In genomic region chr4:110516106-110516922, GRCh38 we compare ENCODE assay signal across 8 cellular contexts. TPM values are rescaled to one million over a fixed set of nuclear protein-coding genes. Genes with fewer than 3 reads are reported as not detected.
DNase-seq lines count a peak whose midpoint lies in the region; ATAC-seq and TF ChIP-seq lines count a peak whose summit lies in the region.

No MANE protein-coding gene starts in this region.

- ATAC-seq in HG03378 (IDR thresholded peaks at IDR 0.05; ENCODE audit: unreplicated experiment) = peak; percentile 93
- peak; percentile 91 for ATAC-seq in naive thymus-derived CD4-positive, alpha-beta T cell
- peak; percentile 89 for ATAC-seq in stimulated activated effector memory CD8-positive, alpha-beta T cell treated with anti-CD3 and anti-CD28 coated beads, Interleukin-12 subunit alpha, Interleukin-12 subunit beta, amount 100 ng/mL, for 72 hours

- no peak overlapping the region for H3K27ac ChIP-seq in BLaER1
- peak overlapping the region; percentile 58 for H3K27ac ChIP-seq in naive thymus-derived CD4-positive, alpha-beta T cell (ENCODE audit: low read depth, low read length)

- peaks cover 1 to 13% (median 5%) of the 10 kb centered on the region in 5 donors for H3K27me3 Mint-ChIP-seq in naive thymus-derived CD4-positive, alpha-beta T cell

- H3K27me3 ChIP-seq in BLaER1 = no peaks in the 10 kb centered on the region
- no peaks in the 10 kb centered on the region for H3K27me3 ChIP-seq in naive thymus-derived CD4-positive, alpha-beta T cell (ENCODE audit: control insufficient read depth in 2 of 2, insufficient read depth in 2 of 2, low read length in 2 of 2)

- peak overlapping the region in 8 of 9 donors; percentile 7 to 79 (median 29) for H3K27ac Mint-ChIP-seq in naive thymus-derived CD4-positive, alpha-beta T cell
- peak overlapping the region; percentile 80 for H3K27ac Mint-ChIP-seq in stimulated activated effector memory CD8-positive, alpha-beta T cell treated with anti-CD3 and anti-CD28 coated beads, Interleukin-12 subunit alpha, Interleukin-12 subunit beta, amount 100 ng/mL, for 72 hours

- DNase-seq in GM19238 (ENCODE audit: insufficient read length, low spot score) (peak; percentile 9), NOMO-1 treated with DMSO at 0.1 percent for 48 hours (lab: John Stamatoyannopoulos, UW; ENCODE audit: unreplicated experiment) (peak; percentile 62), epithelial cell of proximal tubule (ENCODE audit: low read depth) (no peak)
- DNase-seq in activated CD8-positive, alpha-beta memory T cell treated with anti-CD3 and anti-CD28 coated beads, Interleukin-2, amount 50 U/mL, for 4 hours = peak; percentile 77
- peak; percentile 29 to 67 (median 61) for DNase-seq in naive thymus-derived CD4-positive, alpha-beta T cell
- peak; percentile 52 to 75 for DNase-seq in stimulated activated effector memory CD8-positive, alpha-beta T cell treated with anti-CD3 and anti-CD28 coated beads, Interleukin-12 subunit alpha, Interleukin-12 subunit beta, amount 100 ng/mL, for 72 hours (ENCODE audit: low spot score in 2 of 2)

- peak; percentile 89 for TF ChIP-seq CTCF in epithelial cell of proximal tubule (conservative IDR thresholded peaks at IDR 0.05; ENCODE audit: low read depth, low read length)

- CTCF ChIA-PET in naive thymus-derived CD4-positive, alpha-beta T cell (lab: Charles Lee) = interaction anchor here (0.7 to 7.2 kb wide), 10 partner anchors 12 to 535 kb away, joined by 3 to 111 read pairs (median 4); no protein-coding TSS in a partner anchor

- peaks cover 10% of the 10 kb centered on the region; the same call in 1 of the 2 replicates for H3K4me1 ChIP-seq in BLaER1
- peaks cover 0 to 5% of the 10 kb centered on the region in 2 donors for H3K4me1 ChIP-seq in naive thymus-derived CD4-positive, alpha-beta T cell (ENCODE audit: control insufficient read depth in 2 of 2, insufficient read depth in 2 of 2, low read length in 2 of 2)

- intact Hi-C loops in naive thymus-derived CD4-positive, alpha-beta T cell (cut with micrococcal nuclease) = loop anchor here (1.0 to 10.0 kb wide), 8 partner anchors 172 to 1862 kb away; partner anchors contain the start of genes ELOVL6 (in 2 of the 2), GAR1 (in 1 of the 2) and OSTC (in 1 of the 2)

- H3K4me3 ChIP-seq in BLaER1 (peak overlapping the region; percentile 69), epithelial cell of proximal tubule (ENCODE audit: low read depth, low read length) (peak overlapping the region; percentile 52)
- H3K4me3 ChIP-seq in naive thymus-derived CD4-positive, alpha-beta T cell (ENCODE audit: low read length) = peak overlapping the region; percentile 66

- peak overlapping the region; percentile 63 for H3K4me2 ChIP-seq in BLaER1

- no peaks in the 10 kb centered on the region for H4K20me1 ChIP-seq in BLaER1

- no peaks in the 10 kb centered on the region for H3K36me3 ChIP-seq in BLaER1
- no peaks in the 10 kb centered on the region for H3K36me3 ChIP-seq in naive thymus-derived CD4-positive, alpha-beta T cell (ENCODE audit: control insufficient read depth in 2 of 3, insufficient read depth in 3 of 3, low read length in 3 of 3)

- no peaks in the 10 kb centered on the region for H3K36me3 Mint-ChIP-seq in naive thymus-derived CD4-positive, alpha-beta T cell
- no peaks in the 10 kb centered on the region for H3K36me3 Mint-ChIP-seq in stimulated activated effector memory CD8-positive, alpha-beta T cell treated with anti-CD3 and anti-CD28 coated beads, Interleukin-12 subunit alpha, Interleukin-12 subunit beta, amount 100 ng/mL, for 72 hours

- peaks cover 7 to 16% (median 11%) of the 10 kb centered on the region in 7 donors for H3K4me1 Mint-ChIP-seq in naive thymus-derived CD4-positive, alpha-beta T cell
- H3K4me1 Mint-ChIP-seq in stimulated activated effector memory CD8-positive, alpha-beta T cell treated with anti-CD3 and anti-CD28 coated beads, Interleukin-12 subunit alpha, Interleukin-12 subunit beta, amount 100 ng/mL, for 72 hours = peaks cover 17% of the 10 kb centered on the region

- no peaks in the 10 kb centered on the region for H3K9me3 ChIP-seq in BLaER1
- H3K9me3 ChIP-seq in naive thymus-derived CD4-positive, alpha-beta T cell (ENCODE audit: control insufficient read depth in 2 of 3, low read length in 3 of 3) = no peaks in the 10 kb centered on the region

- no peaks in the 10 kb centered on the region for H3K9me3 Mint-ChIP-seq in naive thymus-derived CD4-positive, alpha-beta T cell
- no peaks in the 10 kb centered on the region for H3K9me3 Mint-ChIP-seq in stimulated activated effector memory CD8-positive, alpha-beta T cell treated with anti-CD3 and anti-CD28 coated beads, Interleukin-12 subunit alpha, Interleukin-12 subunit beta, amount 100 ng/mL, for 72 hours

- H3K9ac ChIP-seq in BLaER1 = peak overlapping the region; percentile 68

- POLR2A ChIA-PET in naive thymus-derived CD4-positive, alpha-beta T cell (lab: Charles Lee) = no interaction called here

- H3K4me3 Mint-ChIP-seq in naive thymus-derived CD4-positive, alpha-beta T cell = peak overlapping the region; percentile 84 to 99 (median 91)
- H3K4me3 Mint-ChIP-seq in stimulated activated effector memory CD8-positive, alpha-beta T cell treated with anti-CD3 and anti-CD28 coated beads, Interleukin-12 subunit alpha, Interleukin-12 subunit beta, amount 100 ng/mL, for 72 hours = peak overlapping the region; percentile 80

RNA-seq across cellular contexts. Expression of gene ENPEP, which starts 40.4 kb away (rescaled TPM):
- 0.36 and 6.0 TPM in 2 replicates for total RNA-seq in epithelial cell of proximal tubule
- under 1 TPM in 1 of 5 experiments, not detected in 4; 0.29 TPM for total RNA-seq in naive thymus-derived CD4-positive, alpha-beta T cell
- not detected for polyA plus RNA-seq in naive thymus-derived CD4-positive, alpha-beta T cell
